Comparison of ENCODE assay signal across 14 cellular contexts in genomic region chr2:240588669-240589068, GRCh38. TPM values are rescaled to one million over a fixed set of nuclear protein-coding genes. Genes with fewer than 3 reads are reported as not detected.
DNase-seq lines count a peak whose midpoint lies in the region; ATAC-seq, FAIRE-seq and TF ChIP-seq lines count a peak whose summit lies in the region.
"Had no signal": no experiment of that assay in that cellular context is flagged by ENCODE, and none has a peak within 500 bp of the region (broad histone marks: within the 10 kb centered on the region; RNA-seq: fewer than 3 reads in every experiment).

No MANE protein-coding gene starts in this region.

- H3K23ac ChIP-seq in mesenchymal stem cell (ENCODE audit: low read length in 2 of 2), result no peak overlapping the region

- no peak overlapping the region for H2BK12ac ChIP-seq in mesenchymal stem cell (ENCODE audit: low read length in 2 of 2)

- no peak overlapping the region for H3K9ac ChIP-seq in mesenchymal stem cell (ENCODE audit: low read length)

- no peak overlapping the region for H2AFZ ChIP-seq in mesenchymal stem cell (ENCODE audit: low read depth, low read length)

- H3K9me3 ChIP-seq in A549 (no peaks in the 10 kb centered on the region), mesenchymal stem cell (ENCODE audit: control insufficient read depth, low read length) (no peaks in the 10 kb centered on the region), adrenal gland (replicated peaks in 1 of 3) (no peaks in the 10 kb centered on the region)
- no peaks in the 10 kb centered on the region for H3K9me3 ChIP-seq in CD8-positive, alpha-beta T cell (ENCODE audit: low read length)
- H3K9me3 ChIP-seq: right lobe of liver had no signal

- 88% methylated on average over 4 of the region's 4 CpGs for WGBS in A549 (ENCODE audit: missing lambda C conversion rate)
- 95% methylated on average over 4 of the region's 4 CpGs for WGBS in mesenchymal stem cell
- 80 to 85% (median 82%) methylated on average over 4 of the region's 4 CpGs for WGBS in adrenal gland, 4 donors

- TF ChIP-seq RAD21 in A549 (conservative IDR thresholded peaks at IDR 0.05 in 1 of 2, IDR thresholded peaks at IDR 0.05 in 1 of 2), result no peak

- no peak overlapping the region for H4K8ac ChIP-seq in mesenchymal stem cell (ENCODE audit: low read length)

- no peak overlapping the region for H2BK5ac ChIP-seq in mesenchymal stem cell (ENCODE audit: low read depth, low read length, poor library complexity, severe bottlenecking)

- H3K4me2 ChIP-seq in A549, result peak overlapping the region; percentile 99; the same call in 2 of the 3 replicates
- peak overlapping the region; percentile 24 for H3K4me2 ChIP-seq in mesenchymal stem cell (ENCODE audit: low read length, poor library complexity, severe bottlenecking)

- no peak overlapping the region for H2BK15ac ChIP-seq in mesenchymal stem cell (ENCODE audit: low read depth, poor library complexity, severe bottlenecking)

- peaks cover 48% of the 10 kb centered on the region for H3K4me1 Mint-ChIP-seq in CD8-positive, alpha-beta T cell (ENCODE audit: low read depth)
- H3K4me1 Mint-ChIP-seq in activated CD8-positive, alpha-beta T cell treated with anti-CD3 and anti-CD28 coated beads, Interleukin-2, amount 10 ng/mL, durations not matched to agents 7 days and 5 days (ENCODE audit: low read depth), result peaks cover 36% of the 10 kb centered on the region
- peaks cover 39% of the 10 kb centered on the region for H3K4me1 Mint-ChIP-seq in HFFc6 (ENCODE audit: low read depth)

- TF ChIP-seq CTCF in A549 (IDR thresholded peaks at IDR 0.05) (no peak), adrenal gland (IDR thresholded peaks at IDR 0.05) (no peak), HFFc6 (IDR thresholded peaks at IDR 0.05) (no peak)
- no peak for TF ChIP-seq CTCF in CD8-positive, alpha-beta T cell (IDR thresholded peaks at IDR 0.05)

- DNase-seq in A549 (ENCODE audit: low read depth in 1 of 2, low spot score in 1 of 2) (no peak), mesenchymal stem cell (no peak), adrenal gland (no peak), HFFc6 (no peak)
- no peak for DNase-seq in CD8-positive, alpha-beta T cell
- no peak for DNase-seq in activated CD8-positive, alpha-beta T cell treated with anti-CD3 and anti-CD28 coated beads, Interleukin-2, amount 10 ng/mL, durations not matched to agents 7 days and 5 days
- DNase-seq: NCI-H1105, NCI-H524, SIG-M5 had no signal

- ATAC-seq in A549, result no peak
- ATAC-seq in CD8-positive, alpha-beta T cell, result no peak
- ATAC-seq in activated CD8-positive, alpha-beta T cell treated with anti-CD3 and anti-CD28 coated beads, Interleukin-2, amount 10 ng/mL, durations not matched to agents 7 days and 5 days, result no peak
- no peak for ATAC-seq in GM19328 (IDR thresholded peaks at IDR 0.05; ENCODE audit: unreplicated experiment)
- ATAC-seq in GM18867 (IDR thresholded peaks at IDR 0.05; ENCODE audit: unreplicated experiment), result no peak
- ATAC-seq: activated CD4-positive, CD25-positive, alpha-beta regulatory T cell treated with anti-CD3 and anti-CD28 coated beads, Interleukin-2, amount 50 U/mL, for 24 hours; right lobe of liver had no signal

- peaks cover 48% of the 10 kb centered on the region for H3K36me3 Mint-ChIP-seq in CD8-positive, alpha-beta T cell
- H3K36me3 Mint-ChIP-seq in activated CD8-positive, alpha-beta T cell treated with anti-CD3 and anti-CD28 coated beads, Interleukin-2, amount 10 ng/mL, durations not matched to agents 7 days and 5 days (ENCODE audit: low read depth), result peaks cover 23% of the 10 kb centered on the region
- H3K36me3 Mint-ChIP-seq in HFFc6 (ENCODE audit: low read depth), result no peaks in the 10 kb centered on the region; the same call in 1 of the 2 replicates

- H3K18ac ChIP-seq in mesenchymal stem cell (ENCODE audit: low read depth in 1 of 2, low read length in 2 of 2), result no peak overlapping the region

- CTCF ChIA-PET in A549 (lab: Yijun Ruan, JAX), result interaction anchor here (0.8 to 3.1 kb wide), 4 partner anchors 9 to 263 kb away, joined by 3 to 14 read pairs (median 3); no protein-coding TSS in a partner anchor
- CTCF ChIA-PET in CD8-positive, alpha-beta T cell (lab: Charles Lee), result interaction anchor here (0.9 to 5.4 kb wide), 4 partner anchors 8 to 75 kb away, joined by 3 to 25 read pairs (median 4); no protein-coding TSS in a partner anchor
- CTCF ChIA-PET in activated CD8-positive, alpha-beta T cell treated with anti-CD3 and anti-CD28 coated beads, Interleukin-2, amount 10 ng/mL, durations not matched to agents 7 days and 5 days (lab: Charles Lee), result interaction anchor here (0.8 to 8.8 kb wide), 6 partner anchors 20 to 74 kb away, joined by 3 to 119 read pairs (median 16); partner anchors contain the start of genes ANKMY1 and DUSP28

- no peak overlapping the region for H3K27ac ChIP-seq in A549
- no peak overlapping the region for H3K27ac ChIP-seq in CD8-positive, alpha-beta T cell (ENCODE audit: low read depth, low read length)
- H3K27ac ChIP-seq in mesenchymal stem cell (ENCODE audit: low read length, poor library complexity, severe bottlenecking), result no peak overlapping the region
- no peak overlapping the region for H3K27ac ChIP-seq in adrenal gland
- H3K27ac ChIP-seq: coronary artery, right lobe of liver had no signal

- H4K91ac ChIP-seq in mesenchymal stem cell (ENCODE audit: low read length), result no peak overlapping the region

- H2AK5ac ChIP-seq in mesenchymal stem cell (ENCODE audit: low read length, severe bottlenecking), result no peak overlapping the region

- no peak overlapping the region for H3K4ac ChIP-seq in mesenchymal stem cell (ENCODE audit: low read depth in 1 of 2, low read length in 2 of 2)

- no peaks in the 10 kb centered on the region for H3K9me3 Mint-ChIP-seq in CD8-positive, alpha-beta T cell
- no peaks in the 10 kb centered on the region for H3K9me3 Mint-ChIP-seq in activated CD8-positive, alpha-beta T cell treated with anti-CD3 and anti-CD28 coated beads, Interleukin-2, amount 10 ng/mL, durations not matched to agents 7 days and 5 days (ENCODE audit: insufficient read depth)
- no peaks in the 10 kb centered on the region for H3K9me3 Mint-ChIP-seq in HFFc6

- H3K27me3 Mint-ChIP-seq in CD8-positive, alpha-beta T cell (ENCODE audit: low read depth), result no peaks in the 10 kb centered on the region
- H3K27me3 Mint-ChIP-seq in activated CD8-positive, alpha-beta T cell treated with anti-CD3 and anti-CD28 coated beads, Interleukin-2, amount 10 ng/mL, durations not matched to agents 7 days and 5 days (ENCODE audit: low read depth), result no peaks in the 10 kb centered on the region
- H3K27me3 Mint-ChIP-seq in HFFc6 (ENCODE audit: insufficient read depth), result peaks cover 5% of the 10 kb centered on the region

- H3K4me3 ChIP-seq in A549, result no peak overlapping the region
- H3K4me3 ChIP-seq in CD8-positive, alpha-beta T cell (ENCODE audit: low read depth, low read length), result no peak overlapping the region
- peak overlapping the region in 1 of 2 experiments; percentile 99 for H3K4me3 ChIP-seq in mesenchymal stem cell (ENCODE audit: insufficient read depth in 1 of 2, low read depth in 1 of 2, low read length in 2 of 2)
- no peak overlapping the region for H3K4me3 ChIP-seq in adrenal gland
- H3K4me3 ChIP-seq: right lobe of liver had no signal

- peaks cover 16% of the 10 kb centered on the region for H3K36me3 ChIP-seq in CD8-positive, alpha-beta T cell (ENCODE audit: insufficient read depth, low read length)
- peaks cover 33 to 39% of the 10 kb centered on the region in 2 experiments for H3K36me3 ChIP-seq in mesenchymal stem cell (ENCODE audit: control insufficient read depth in 1 of 2, insufficient read depth in 2 of 2, low read depth in 1 of 2, low read length in 2 of 2)
- H3K36me3 ChIP-seq in adrenal gland (replicated peaks in 1 of 2), result peaks cover 0 to 17% of the 10 kb centered on the region in 2 donors

- intact Hi-C loops in CD8-positive, alpha-beta T cell (cut with DNase I, micrococcal nuclease), result loop anchor here (5.0 to 10.0 kb wide), 4 partner anchors 76 to 1114 kb away; partner anchors contain the start of genes ING5 (in 1 of the 2), NDUFA10 (in 1 of the 2) and PASK (in 1 of the 2)
- intact Hi-C loops in adrenal gland (cut with DNase I), result no loop called here

- peaks cover 49% of the 10 kb centered on the region for H3K79me1 ChIP-seq in mesenchymal stem cell (replicated peaks; ENCODE audit: low read length, poor library complexity, severe bottlenecking)

- H3K27ac Mint-ChIP-seq in CD8-positive, alpha-beta T cell, result no peak overlapping the region
- peak overlapping the region; percentile 3 for H3K27ac Mint-ChIP-seq in activated CD8-positive, alpha-beta T cell treated with anti-CD3 and anti-CD28 coated beads, Interleukin-2, amount 10 ng/mL, durations not matched to agents 7 days and 5 days
- H3K27ac Mint-ChIP-seq in HFFc6, result no peak overlapping the region

- POLR2A ChIA-PET in A549 (lab: Yijun Ruan, JAX), result no interaction called here
- POLR2A ChIA-PET in CD8-positive, alpha-beta T cell (lab: Charles Lee), result interaction anchor here (0.8 to 4.8 kb wide), 4 partner anchors 20 to 29 kb away, joined by 3 to 88 read pairs (median 44); partner anchors contain the start of genes DUSP28 and RNPEPL1
- POLR2A ChIA-PET in activated CD8-positive, alpha-beta T cell treated with anti-CD3 and anti-CD28 coated beads, Interleukin-2, amount 10 ng/mL, durations not matched to agents 7 days and 5 days (lab: Charles Lee), result interaction anchor here (4.9 kb wide), 1 partner anchor 23 kb away, joined by 53 read pairs; no protein-coding TSS in a partner anchor

- peak overlapping the region; percentile 42 for H3K4me3 Mint-ChIP-seq in CD8-positive, alpha-beta T cell
- H3K4me3 Mint-ChIP-seq in activated CD8-positive, alpha-beta T cell treated with anti-CD3 and anti-CD28 coated beads, Interleukin-2, amount 10 ng/mL, durations not matched to agents 7 days and 5 days, result peak overlapping the region; percentile 97
- no peak overlapping the region; the same call in 1 of the 2 replicates for H3K4me3 Mint-ChIP-seq in HFFc6

- TF ChIP-seq EP300 in A549 (IDR thresholded peaks at IDR 0.05), result no peak

- no peak for FAIRE-seq in A549 (lab: Jason Lieb, UNC)

- TF ChIP-seq POLR2A in A549 (IDR thresholded peaks at IDR 0.05; ENCODE audit: low read length) (no peak), adrenal gland (IDR thresholded peaks at IDR 0.05) (no peak)

- H3K4me1 ChIP-seq in A549, result peaks cover 23% of the 10 kb centered on the region
- peaks cover 37% of the 10 kb centered on the region for H3K4me1 ChIP-seq in CD8-positive, alpha-beta T cell (ENCODE audit: insufficient read depth, low read length)
- H3K4me1 ChIP-seq in mesenchymal stem cell (ENCODE audit: control insufficient read depth, insufficient read depth, low read depth, low read length), result peaks cover 38% of the 10 kb centered on the region
- peaks cover 27 to 38% of the 10 kb centered on the region in 2 donors for H3K4me1 ChIP-seq in adrenal gland (replicated peaks in 1 of 2)

- H3K27me3 ChIP-seq in CD8-positive, alpha-beta T cell (ENCODE audit: insufficient read depth, low read length), result no peaks in the 10 kb centered on the region
- no peaks in the 10 kb centered on the region for H3K27me3 ChIP-seq in mesenchymal stem cell (ENCODE audit: control insufficient read depth in 1 of 2, insufficient read depth in 1 of 2, low read length in 2 of 2)
- H3K27me3 ChIP-seq in adrenal gland, result no peaks in the 10 kb centered on the region
- H3K27me3 ChIP-seq: right lobe of liver had no signal

- H3K14ac ChIP-seq in mesenchymal stem cell (ENCODE audit: low read length in 2 of 2), result no peak overlapping the region

- no peak overlapping the region for H2BK120ac ChIP-seq in mesenchymal stem cell (ENCODE audit: low read depth, low read length)

RNA-seq across cellular contexts. Expression of gene CAPN10, which starts 2.1 kb away (rescaled TPM):
- polyA plus RNA-seq in A549 (2011; rRNA removed) (8.4 and 9.5 TPM in 2 replicates), A549 (2017; fragmentation: RNase III; extraction: RNeasy Plus Mini Kit Qiagen cat#74134 plus additional on column Dnase treatment) (15.8 to 17.7 TPM (median 15.9 TPM) in 3 replicates), adrenal gland (100 to 1,000 TPM in 2 of 3 donors, 1 to 10 TPM in 1; 4.7 to 158 (median 102) TPM)
- polyA plus RNA-seq in A549 (2012; cell fraction: cytosol; rRNA removed), result 29.9 and 35.6 TPM in 2 replicates
- 89.6 and 119 TPM in 2 replicates for polyA plus RNA-seq in A549 (2012; cell fraction: nucleus; rRNA removed)
- polyA minus RNA-seq in A549 (2011; rRNA and poly(A)+ RNA removed), result 7.1 and 8.4 TPM in 2 replicates
- 10 to 100 TPM; 65.9 to 68.9 TPM for total RNA-seq in CD8-positive, alpha-beta T cell
- total RNA-seq in activated CD8-positive, alpha-beta T cell treated with anti-CD3 and anti-CD28 coated beads, Interleukin-2, amount 10 ng/mL, durations not matched to agents 7 days and 5 days, result 10 to 100 TPM; 53.0 to 61.2 TPM
- polyA plus RNA-seq in mesenchymal stem cell (2013, experiment 1 of 2), result 8.9 TPM
- 8.8 TPM for polyA plus RNA-seq in mesenchymal stem cell (2013, experiment 2 of 2)
- total RNA-seq in adrenal gland, result 10 to 100 TPM; 17.3 to 41.8 (median 24.6) TPM
- total RNA-seq in HFFc6 (2021; fragmentation: NEBNext Ultra II Directional; extraction: Animal tissue kit (Norgen Biotek cat#: 25700)), result 10 to 100 TPM; 13.9 to 20.5 (median 15.0) TPM

RNA-seq across cellular contexts. Expression of gene RNPEPL1, which starts 20.4 kb away (rescaled TPM):
- polyA plus RNA-seq in A549 (2011; rRNA removed), result 9.2 and 20.0 TPM in 2 replicates
- polyA plus RNA-seq in A549 (2012; cell fraction: cytosol; rRNA removed), result 20.3 and 33.9 TPM in 2 replicates
- 87.4 and 124 TPM in 2 replicates for polyA plus RNA-seq in A549 (2012; cell fraction: nucleus; rRNA removed)
- polyA plus RNA-seq in A549 (2017; fragmentation: RNase III; extraction: RNeasy Plus Mini Kit Qiagen cat#74134 plus additional on column Dnase treatment), result 23.7 to 26.4 TPM (median 26.3 TPM) in 3 replicates
- polyA minus RNA-seq in A549 (2011; rRNA and poly(A)+ RNA removed), result 24.9 and 34.2 TPM in 2 replicates
- 10 to 100 TPM; 73.3 to 75.0 TPM for total RNA-seq in CD8-positive, alpha-beta T cell
- 100 to 1,000 TPM; 110 to 113 TPM for total RNA-seq in activated CD8-positive, alpha-beta T cell treated with anti-CD3 and anti-CD28 coated beads, Interleukin-2, amount 10 ng/mL, durations not matched to agents 7 days and 5 days
- 42.6 TPM for polyA plus RNA-seq in mesenchymal stem cell (2013, experiment 1 of 2)
- 43.8 TPM for polyA plus RNA-seq in mesenchymal stem cell (2013, experiment 2 of 2)
- 10 to 100 TPM; 37.0 to 93.3 (median 59.5) TPM for total RNA-seq in adrenal gland
- polyA plus RNA-seq in adrenal gland, result 100 to 1,000 TPM in 2 of 3 donors, 1 to 10 TPM in 1; 5.1 to 259 (median 110) TPM
- 10 to 100 TPM; 36.9 to 48.5 (median 43.3) TPM for total RNA-seq in HFFc6 (2021; fragmentation: NEBNext Ultra II Directional; extraction: Animal tissue kit (Norgen Biotek cat#: 25700))

RNA-seq across cellular contexts. Expression of gene DUSP28, which starts 28.5 kb away (rescaled TPM):
- 11.8 and 14.3 TPM in 2 replicates for polyA plus RNA-seq in A549 (2011; rRNA removed)
- polyA plus RNA-seq in A549 (2012; cell fraction: cytosol; rRNA removed), result 6.8 and 8.6 TPM in 2 replicates
- polyA plus RNA-seq in A549 (2012; cell fraction: nucleus; rRNA removed), result 7.9 and 8.2 TPM in 2 replicates
- 5.2 to 5.8 TPM (median 5.6 TPM) in 3 replicates for polyA plus RNA-seq in A549 (2017; fragmentation: RNase III; extraction: RNeasy Plus Mini Kit Qiagen cat#74134 plus additional on column Dnase treatment)
- polyA minus RNA-seq in A549 (2011; rRNA and poly(A)+ RNA removed), result 5.4 and 6.1 TPM in 2 replicates
- total RNA-seq in CD8-positive, alpha-beta T cell, result 10 to 100 TPM; 16.4 to 17.3 TPM
- 1 to 10 TPM; 6.8 to 8.1 TPM for total RNA-seq in activated CD8-positive, alpha-beta T cell treated with anti-CD3 and anti-CD28 coated beads, Interleukin-2, amount 10 ng/mL, durations not matched to agents 7 days and 5 days
- 3.5 TPM for polyA plus RNA-seq in mesenchymal stem cell (2013, experiment 1 of 2)
- 4.1 TPM for polyA plus RNA-seq in mesenchymal stem cell (2013, experiment 2 of 2)
- 10 to 100 TPM in 3 of 8 donors, 1 to 10 TPM in 5; 4.9 to 22.2 (median 8.3) TPM for total RNA-seq in adrenal gland
- 10 to 100 TPM in 1 of 3 donors, 1 to 10 TPM in 2; 7.2 to 14.5 (median 8.8) TPM for polyA plus RNA-seq in adrenal gland
- total RNA-seq in HFFc6 (2021; fragmentation: NEBNext Ultra II Directional; extraction: Animal tissue kit (Norgen Biotek cat#: 25700)), result 1 to 10 TPM; 3.1 to 5.0 (median 4.3) TPM

RNA-seq across cellular contexts. Expression of gene ANKMY1, which starts 30.9 kb away (rescaled TPM):
- 16.5 and 18.9 TPM in 2 replicates for polyA plus RNA-seq in A549 (2011; rRNA removed)
- 19.6 and 22.0 TPM in 2 replicates for polyA plus RNA-seq in A549 (2012; cell fraction: cytosol; rRNA removed)
- polyA plus RNA-seq in A549 (2012; cell fraction: nucleus; rRNA removed), result 52.7 and 56.8 TPM in 2 replicates
- polyA plus RNA-seq in A549 (2017; fragmentation: RNase III; extraction: RNeasy Plus Mini Kit Qiagen cat#74134 plus additional on column Dnase treatment), result 10.6 to 13.4 TPM (median 12.0 TPM) in 3 replicates
- polyA minus RNA-seq in A549 (2011; rRNA and poly(A)+ RNA removed), result 42.4 and 55.2 TPM in 2 replicates
- total RNA-seq in CD8-positive, alpha-beta T cell, result 10 to 100 TPM; 23.4 to 23.9 TPM
- total RNA-seq in activated CD8-positive, alpha-beta T cell treated with anti-CD3 and anti-CD28 coated beads, Interleukin-2, amount 10 ng/mL, durations not matched to agents 7 days and 5 days, result 10 to 100 TPM; 27.9 to 33.3 TPM
- 3.6 TPM for polyA plus RNA-seq in mesenchymal stem cell (2013, experiment 1 of 2)
- polyA plus RNA-seq in mesenchymal stem cell (2013, experiment 2 of 2), result 2.7 TPM
- total RNA-seq in adrenal gland, result 10 to 100 TPM in 5 of 8 donors, 1 to 10 TPM in 3; 7.2 to 20.3 (median 13.0) TPM
- 10 to 100 TPM in 2 of 3 donors, 1 to 10 TPM in 1; 8.1 to 31.7 (median 10.0) TPM for polyA plus RNA-seq in adrenal gland
- 1 to 10 TPM; 4.4 to 5.6 (median 5.2) TPM for total RNA-seq in HFFc6 (2021; fragmentation: NEBNext Ultra II Directional; extraction: Animal tissue kit (Norgen Biotek cat#: 25700))

RNA-seq across cellular contexts. Expression of gene GPR35, which starts 36.6 kb away (rescaled TPM):
- polyA plus RNA-seq in A549 (2011; rRNA removed), result 0.65 and 1.3 TPM in 2 replicates
- 1.2 and 1.6 TPM in 2 replicates for polyA plus RNA-seq in A549 (2012; cell fraction: cytosol; rRNA removed)
- polyA plus RNA-seq in A549 (2012; cell fraction: nucleus; rRNA removed), result 9.5 and 11.4 TPM in 2 replicates
- polyA plus RNA-seq in A549 (2017; fragmentation: RNase III; extraction: RNeasy Plus Mini Kit Qiagen cat#74134 plus additional on column Dnase treatment), result 0.79 to 1.0 TPM (median 0.90 TPM) in 3 replicates
- 0.70 and 1.1 TPM in 2 replicates for polyA minus RNA-seq in A549 (2011; rRNA and poly(A)+ RNA removed)
- 10 to 100 TPM; 17.5 to 18.7 TPM for total RNA-seq in CD8-positive, alpha-beta T cell
- 10 to 100 TPM; 21.6 to 23.8 TPM for total RNA-seq in activated CD8-positive, alpha-beta T cell treated with anti-CD3 and anti-CD28 coated beads, Interleukin-2, amount 10 ng/mL, durations not matched to agents 7 days and 5 days
- polyA plus RNA-seq in mesenchymal stem cell (2013, experiment 1 of 2), result 0.15 TPM
- polyA plus RNA-seq in mesenchymal stem cell (2013, experiment 2 of 2), result 0.21 TPM
- 1 to 10 TPM in 3 of 8 donors, under 1 TPM in 4, not detected in 1; 0.32 to 1.3 (median 0.96) TPM for total RNA-seq in adrenal gland
- 1 to 10 TPM in 2 of 3 donors, under 1 TPM in 1; 0.07 to 5.7 (median 3.5) TPM for polyA plus RNA-seq in adrenal gland
- under 1 TPM in 3 of 6 experiments, not detected in 3; 0.11 to 0.28 (median 0.14) TPM for total RNA-seq in HFFc6 (2021; fragmentation: NEBNext Ultra II Directional; extraction: Animal tissue kit (Norgen Biotek cat#: 25700))

Comparison
In these comparisons a context has a peak if more than half of its experiments do, and no peak if none do; other contexts are left out.
1. intact Hi-C loops: an anchor here in CD8-positive, alpha-beta T cell (5.0 to 10.0 kb wide); none called in adrenal gland.